ENCODE assay signal across 1 cellular context in the genomic region with DNA sequence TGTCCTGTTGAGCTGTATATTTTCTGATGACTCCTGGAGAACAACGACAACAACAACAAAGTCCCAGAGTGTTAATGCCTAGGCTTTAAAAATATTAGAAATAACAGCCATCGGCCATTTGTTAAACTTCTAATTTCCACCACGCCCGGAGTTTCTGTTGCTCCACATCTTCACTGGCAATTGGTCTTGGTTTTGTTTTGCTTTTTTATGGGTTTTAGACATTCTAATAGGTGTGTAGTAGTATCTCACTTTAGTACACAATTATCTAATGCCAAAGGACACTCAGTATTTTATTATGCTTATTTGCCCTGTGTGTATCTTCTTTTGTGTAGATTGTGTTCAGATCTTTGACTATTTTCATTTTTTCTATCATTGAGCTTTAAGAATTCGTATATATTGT.
TF ChIP-seq lines count a peak whose summit lies in the region.

No MANE protein-coding gene starts in this region.

TF ChIP-seq in A549, 52 proteins besides CTCF, POLR2A, EP300 and RAD21 (continued from another document):
- TF ChIP-seq, protein P1, sequence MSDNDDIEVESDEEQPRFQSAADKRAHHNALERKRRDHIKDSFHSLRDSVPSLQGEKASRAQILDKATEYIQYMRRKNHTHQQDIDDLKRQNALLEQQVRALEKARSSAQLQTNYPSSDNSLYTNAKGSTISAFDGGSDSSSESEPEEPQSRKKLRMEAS (IDR thresholded peaks at IDR 0.05), result no peak
- TF ChIP-seq CBX8 (IDR thresholded peaks at IDR 0.05), result no peak
- no peak for TF ChIP-seq BHLHE40 (IDR thresholded peaks at IDR 0.05; ENCODE audit: low read depth, low read length)
- no peak for TF ChIP-seq JUN (IDR thresholded peaks at IDR 0.05)
- no peak for TF ChIP-seq JUNB (IDR thresholded peaks at IDR 0.05)
- TF ChIP-seq MYC (IDR thresholded peaks at IDR 0.05; ENCODE audit: borderline replicate concordance, low read length), result no peak
- TF ChIP-seq, protein P2, sequence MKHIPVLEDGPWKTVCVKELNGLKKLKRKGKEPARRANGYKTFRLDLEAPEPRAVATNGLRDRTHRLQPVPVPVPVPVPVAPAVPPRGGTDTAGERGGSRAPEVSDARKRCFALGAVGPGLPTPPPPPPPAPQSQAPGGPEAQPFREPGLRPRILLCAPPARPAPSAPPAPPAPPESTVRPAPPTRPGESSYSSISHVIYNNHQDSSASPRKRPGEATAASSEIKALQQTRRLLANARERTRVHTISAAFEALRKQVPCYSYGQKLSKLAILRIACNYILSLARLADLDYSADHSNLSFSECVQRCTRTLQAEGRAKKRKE (CRISPR knock-in tag; IDR thresholded peaks at IDR 0.05; ENCODE audit: low read depth), result no peak
- TF ChIP-seq TP53 (CRISPR knock-in tag; IDR thresholded peaks at IDR 0.05), result no peak
- no peak for TF ChIP-seq RFX5 (IDR thresholded peaks at IDR 0.05)
- no peak for TF ChIP-seq RARB (CRISPR knock-in tag; IDR thresholded peaks at IDR 0.05)
- TF ChIP-seq GATA3 (IDR thresholded peaks at IDR 0.05; ENCODE audit: borderline replicate concordance), result no peak
- no peak for TF ChIP-seq CEBPB (IDR thresholded peaks at IDR 0.05)
- TF ChIP-seq NPAS2 (CRISPR knock-in tag; IDR thresholded peaks at IDR 0.05; ENCODE audit: borderline replicate concordance), result no peak
